27 cellular contexts compared by ENCODE assay signal in the genomic region with DNA sequence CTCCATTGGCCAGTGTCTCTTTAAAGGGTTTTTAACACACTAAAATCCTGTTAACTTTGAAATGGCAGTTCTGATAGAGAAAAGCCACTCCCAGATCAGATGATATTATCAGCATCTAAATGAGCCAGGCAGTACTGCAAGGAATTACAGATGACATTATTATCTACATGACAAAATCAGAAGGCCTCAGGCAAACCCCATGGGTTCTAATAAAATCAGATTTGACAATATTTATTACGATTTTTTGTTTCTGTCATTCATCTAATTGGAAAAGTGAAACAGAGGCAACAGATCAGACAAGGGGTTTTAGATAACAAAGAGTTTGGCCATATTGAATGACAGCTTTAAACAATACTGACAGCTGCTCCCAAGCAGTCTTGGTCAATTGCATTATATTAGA.
"Had no signal": no experiment of that assay in that cellular context is flagged by ENCODE, and none has a peak within 500 bp of the region (broad histone marks: within the 10 kb centered on the region; RNA-seq: fewer than 3 reads in every experiment).

No MANE protein-coding gene starts in this region.

- H3K27ac ChIP-seq: brain microvascular endothelial cell, left ventricle myocardium inferior, neutrophil, skin epidermis, thoracic aorta, WERI-Rb-1 had no signal

- H3K36me3 ChIP-seq: neutrophil had no signal

- FAIRE-seq: astrocyte, TTC549, urothelium cell line had no signal

- ATAC-seq: activated CD4-positive, CD25-positive, alpha-beta regulatory T cell treated with anti-CD3 and anti-CD28 coated beads, Interleukin-2, amount 50 U/mL, for 24 hours; activated T-cell treated with anti-CD3 and anti-CD28 coated beads, Interleukin-2, amount 50 U/mL, for 4 hours; activated T-helper 17 cell treated with anti-CD3 and anti-CD28 coated beads, Interleukin-2, amount 50 U/mL, for 72 hours; sciatic nerve; stimulated activated effector memory CD8-positive, alpha-beta T cell treated with anti-CD3 and anti-CD28 coated beads, Interleukin-12 subunit alpha, Interleukin-12 subunit beta, amount 100 ng/mL, for 72 hours had no signal

- H3K27me3 ChIP-seq: brain microvascular endothelial cell, heart right ventricle, neutrophil had no signal

- H3K9me3 ChIP-seq: heart right ventricle, left ventricle myocardium inferior, neutrophil, thoracic aorta had no signal

- H3K4me3 ChIP-seq: heart right ventricle, left ventricle myocardium inferior, lung, skin epidermis, thoracic aorta had no signal

- DNase-seq: activated CD4-positive, alpha-beta memory T cell treated with anti-CD3 and anti-CD28 coated beads, Interleukin-2, amount 10 ng/mL, durations not matched to agents 7 days and 5 days; activated CD4-positive, alpha-beta T cell treated with anti-CD3 and anti-CD28 coated beads for 48 hours; activated CD8-positive, alpha-beta memory T cell treated with anti-CD3 and anti-CD28 coated beads, Interleukin-2, amount 50 U/mL, for 48 hours; activated gamma-delta T cell treated with Interleukin-2 at 50 U/mL for 16 hours; activated naive CD4-positive, alpha-beta T cell treated with anti-CD3 and anti-CD28 coated beads, Interleukin-2, amount 50 U/mL, for 16 hours; activated T-cell treated with anti-CD3 and anti-CD28 coated beads, Interleukin-2, amount 50 U/mL, for 4 hours; amniotic stem cell; brain microvascular endothelial cell; caudate nucleus; foreskin melanocyte; heart right ventricle; left ventricle myocardium inferior; stimulated activated CD4-positive, alpha-beta T cell treated with anti-CD3 and anti-CD28 coated beads, Interleukin-4, amount 100 ng/mL, for 24 hours; T-helper 9 cell; trophoblast cell; WERI-Rb-1 had no signal
